Comparison of ENCODE assay signal across 11 cellular contexts in genomic region chr19:13208964-13209796, GRCh38. TPM values are rescaled to one million over a fixed set of nuclear protein-coding genes. Genes with fewer than 3 reads are reported as not detected.
DNase-seq lines count a peak whose midpoint lies in the region; ATAC-seq and TF ChIP-seq lines count a peak whose summit lies in the region.
"Had no signal": no experiment of that assay in that cellular context is flagged by ENCODE, and none has a peak within 500 bp of the region (broad histone marks: within the 10 kb centered on the region; RNA-seq: fewer than 3 reads in every experiment).

No MANE protein-coding gene starts in this region.

- TF ChIP-seq POLR2A in HCT116 (IDR thresholded peaks at IDR 0.05; ENCODE audit: borderline replicate concordance, extremely low read depth, insufficient read depth, insufficient read length) (no peak), tibial nerve (IDR thresholded peaks at IDR 0.05) (no peak)

- no peaks in the 10 kb centered on the region for H3K79me2 ChIP-seq in HCT116 (ENCODE audit: insufficient read depth, low read length)

- no peaks in the 10 kb centered on the region for H3K36me3 ChIP-seq in HCT116 (ENCODE audit: control insufficient read depth in 1 of 2, insufficient read depth in 2 of 2, low read length in 2 of 2)
- no peaks in the 10 kb centered on the region for H3K36me3 ChIP-seq in tibial nerve
- H3K36me3 ChIP-seq: heart left ventricle had no signal

- intact Hi-C loops in activated CD4-positive, alpha-beta T cell treated with anti-CD3 and anti-CD28 coated beads for 36 hours (cut with DNase I, micrococcal nuclease) = loop anchor here (1.0 to 2.0 kb wide), 6 partner anchors 26 to 77 kb away; partner anchors contain the start of genes IER2 (in 1 of the 2) and STX10 (in 1 of the 2)
- intact Hi-C loops in HCT116 (cut with micrococcal nuclease) = no loop called here

- no peaks in the 10 kb centered on the region for H3K9me2 ChIP-seq in HCT116 (ENCODE audit: insufficient read depth)

- no peak overlapping the region for H2AFZ ChIP-seq in HCT116 (ENCODE audit: low read depth, low read length, poor library complexity, severe bottlenecking)

- H3K36me3 Mint-ChIP-seq in activated CD4-positive, alpha-beta T cell treated with anti-CD3 and anti-CD28 coated beads for 36 hours (ENCODE audit: low read depth) = no peaks in the 10 kb centered on the region
- H3K36me3 Mint-ChIP-seq in central memory CD8-positive, alpha-beta T cell (ENCODE audit: insufficient read depth) = peaks cover 3% of the 10 kb centered on the region

- no peaks in the 10 kb centered on the region for H3K27me3 ChIP-seq in HCT116 (ENCODE audit: insufficient read depth, low read length)
- no peaks in the 10 kb centered on the region for H3K27me3 ChIP-seq in tibial nerve
- H3K27me3 ChIP-seq: heart left ventricle had no signal

- no peak for DNase-seq in activated CD4-positive, alpha-beta T cell treated with anti-CD3 and anti-CD28 coated beads for 36 hours
- no peak for DNase-seq in activated CD4-positive, alpha-beta T cell treated with anti-CD3 and anti-CD28 coated beads, Interleukin-2, amount 50 U/mL, for 48 hours
- no peak for DNase-seq in HCT116 (ENCODE audit: low read depth, low spot score)
- no peak for DNase-seq in central memory CD8-positive, alpha-beta T cell (ENCODE audit: low spot score in 2 of 2)
- no peak for DNase-seq in HuH-7.5 (ENCODE audit: low spot score)
- DNase-seq in GM19240 (ENCODE audit: insufficient read length, low spot score) = no peak
- DNase-seq in tibial nerve (ENCODE audit: low spot score in 2 of 2) = no peak
- DNase-seq: substantia nigra had no signal

- H3K4me1 ChIP-seq in HCT116 (ENCODE audit: control insufficient read depth in 1 of 2, insufficient read depth in 2 of 2, low read length in 2 of 2) (peaks cover 0 to 5% of the 10 kb centered on the region in 2 experiments; a peak in 1 of 4 replicates), tibial nerve (peaks cover 0 to 28% (median 11%) of the 10 kb centered on the region in 4 donors)

- CTCF ChIA-PET in activated CD4-positive, alpha-beta T cell treated with anti-CD3 and anti-CD28 coated beads for 36 hours (lab: Charles Lee) = interaction anchor here (0.7 kb wide), 1 partner anchor 244 kb away, joined by 3 read pairs; no protein-coding TSS in a partner anchor
- CTCF ChIA-PET in HCT116 (lab: Charles Lee) = no interaction called here

- H3K4me2 ChIP-seq in HCT116 (ENCODE audit: low read length) = no peak overlapping the region

- peak overlapping the region; percentile 70 for H3K27ac Mint-ChIP-seq in activated CD4-positive, alpha-beta T cell treated with anti-CD3 and anti-CD28 coated beads for 36 hours
- no peak overlapping the region for H3K27ac Mint-ChIP-seq in central memory CD8-positive, alpha-beta T cell (ENCODE audit: low read depth)

- 82 to 92% methylated on average over 19 to 25 of the region's 29 CpGs for WGBS in tibial nerve, 2 donors

- peaks cover 21% of the 10 kb centered on the region for H3K4me1 Mint-ChIP-seq in activated CD4-positive, alpha-beta T cell treated with anti-CD3 and anti-CD28 coated beads for 36 hours
- H3K4me1 Mint-ChIP-seq in central memory CD8-positive, alpha-beta T cell = peaks cover 20% of the 10 kb centered on the region

- no peaks in the 10 kb centered on the region for H4K20me1 ChIP-seq in HCT116 (ENCODE audit: insufficient read depth)

- RAD21 ChIA-PET in HCT116 (lab: Charles Lee; ENCODE audit: low non-redundant PET in 1 of 2, low total read pairs in 2 of 2, uncharacterized antibody in 2 of 2, unreplicated experiment in 2 of 2) = no interaction called here

- no peak for TF ChIP-seq EP300 in tibial nerve (IDR thresholded peaks at IDR 0.05)

- TF ChIP-seq CTCF in HCT116 (IDR thresholded peaks at IDR 0.05 in 2 of 3, conservative IDR thresholded peaks at IDR 0.05 in 1 of 3; ENCODE audit: borderline replicate concordance in 1 of 3, insufficient read depth in 1 of 3, low read depth in 2 of 3, low read length in 2 of 3) (no peak), tibial nerve (IDR thresholded peaks at IDR 0.05) (no peak)

- no peak overlapping the region for H3K4me3 ChIP-seq in HCT116 (replicated peaks in 1 of 2; ENCODE audit: low read depth in 1 of 2, low read length in 2 of 2)
- peak overlapping the region in 4 of 7 experiments; percentile 32 to 54 (median 44) for H3K4me3 ChIP-seq in skin epidermis
- H3K4me3 ChIP-seq in tibial nerve = peak overlapping the region in 2 of 4 donors; percentile 50 to 60

- H3K9me3 ChIP-seq in HCT116 (ENCODE audit: control insufficient read depth in 1 of 2, insufficient read depth in 1 of 2, low read depth in 1 of 2, low read length in 2 of 2) (no peaks in the 10 kb centered on the region), tibial nerve (no peaks in the 10 kb centered on the region)
- H3K9me3 ChIP-seq: heart left ventricle had no signal

- H3K27me3 Mint-ChIP-seq in activated CD4-positive, alpha-beta T cell treated with anti-CD3 and anti-CD28 coated beads for 36 hours = no peaks in the 10 kb centered on the region
- H3K27me3 Mint-ChIP-seq in central memory CD8-positive, alpha-beta T cell = no peaks in the 10 kb centered on the region

- no peak overlapping the region for H3K9ac ChIP-seq in HCT116 (ENCODE audit: low read length)

- H3K4me3 Mint-ChIP-seq in activated CD4-positive, alpha-beta T cell treated with anti-CD3 and anti-CD28 coated beads for 36 hours = peak overlapping the region; percentile 44
- peak overlapping the region; percentile 88 for H3K4me3 Mint-ChIP-seq in central memory CD8-positive, alpha-beta T cell

- no peaks in the 10 kb centered on the region for H3K9me3 Mint-ChIP-seq in activated CD4-positive, alpha-beta T cell treated with anti-CD3 and anti-CD28 coated beads for 36 hours (ENCODE audit: low read depth)
- no peaks in the 10 kb centered on the region for H3K9me3 Mint-ChIP-seq in central memory CD8-positive, alpha-beta T cell
- H3K9me3 Mint-ChIP-seq: nephron had no signal

- POLR2A ChIA-PET in activated CD4-positive, alpha-beta T cell treated with anti-CD3 and anti-CD28 coated beads for 36 hours (lab: Charles Lee) = interaction anchor here (0.6 to 1.1 kb wide), 2 partner anchors 42 to 54 kb away, joined by 3 read pairs; no protein-coding TSS in a partner anchor
- POLR2A ChIA-PET in HCT116 (lab: Charles Lee) = no interaction called here

- H3K27ac ChIP-seq in HCT116 (ENCODE audit: low read depth, low read length) (no peak overlapping the region; the same call in 1 of the 2 replicates), skin epidermis (peak overlapping the region in 15 of 21 experiments; percentile 62 to 95 (median 86)), tibial nerve (peak overlapping the region in 2 of 4 donors; percentile 79 to 84)

- ATAC-seq in activated CD4-positive, alpha-beta T cell treated with anti-CD3 and anti-CD28 coated beads for 36 hours = no peak
- peak; percentile 37; the same call in 1 of the 2 replicates for ATAC-seq in HCT116
- ATAC-seq in central memory CD8-positive, alpha-beta T cell (replicated peaks; ENCODE audit: extremely low read depth, poor library complexity, severe bottlenecking) = no peak

- TF ChIP-seq RAD21 in HCT116 (IDR thresholded peaks at IDR 0.05; ENCODE audit: low read depth) = no peak

- no TSS peak for BruUV-seq in HCT116 (replicated peaks; lab: Mats Ljungman, UMichigan)

TF ChIP-seq in HCT116, 20 proteins besides CTCF, POLR2A, EP300 and RAD21:
- TF ChIP-seq MAX (IDR thresholded peaks at IDR 0.05) = no peak

RNA-seq across cellular contexts. Expression of gene IER2, which starts 59.0 kb away (rescaled TPM):
- 100 to 1,000 TPM; 109 to 118 TPM for total RNA-seq in activated CD4-positive, alpha-beta T cell treated with anti-CD3 and anti-CD28 coated beads for 36 hours
- total RNA-seq in HCT116 (2021; ENCODE audit: unreplicated experiment) (247 TPM), tibial nerve (10 to 100 TPM; 37.3 to 77.4 (median 58.3) TPM)
- polyA plus RNA-seq in HCT116 (2012) = 284 and 315 TPM in 2 replicates

RNA-seq across cellular contexts. Expression of gene STX10, which starts 59.0 kb away (rescaled TPM):
- 10 to 100 TPM; 64.8 to 71.4 TPM for total RNA-seq in activated CD4-positive, alpha-beta T cell treated with anti-CD3 and anti-CD28 coated beads for 36 hours
- total RNA-seq in HCT116 (2021; ENCODE audit: unreplicated experiment) = 149 TPM
- polyA plus RNA-seq in HCT116 (2012) = 202 and 225 TPM in 2 replicates
- 100 to 1,000 TPM in 1 of 4 donors, 10 to 100 TPM in 3; 58.6 to 145 (median 86.6) TPM for total RNA-seq in tibial nerve

Comparison
In these comparisons a context has a peak if more than half of its experiments do, and no peak if none do; other contexts are left out.
1. H3K4me3 ChIP-seq: peak in skin epidermis (4 of 7); none in HCT116 (0 of 2).